In the genomic region with DNA sequence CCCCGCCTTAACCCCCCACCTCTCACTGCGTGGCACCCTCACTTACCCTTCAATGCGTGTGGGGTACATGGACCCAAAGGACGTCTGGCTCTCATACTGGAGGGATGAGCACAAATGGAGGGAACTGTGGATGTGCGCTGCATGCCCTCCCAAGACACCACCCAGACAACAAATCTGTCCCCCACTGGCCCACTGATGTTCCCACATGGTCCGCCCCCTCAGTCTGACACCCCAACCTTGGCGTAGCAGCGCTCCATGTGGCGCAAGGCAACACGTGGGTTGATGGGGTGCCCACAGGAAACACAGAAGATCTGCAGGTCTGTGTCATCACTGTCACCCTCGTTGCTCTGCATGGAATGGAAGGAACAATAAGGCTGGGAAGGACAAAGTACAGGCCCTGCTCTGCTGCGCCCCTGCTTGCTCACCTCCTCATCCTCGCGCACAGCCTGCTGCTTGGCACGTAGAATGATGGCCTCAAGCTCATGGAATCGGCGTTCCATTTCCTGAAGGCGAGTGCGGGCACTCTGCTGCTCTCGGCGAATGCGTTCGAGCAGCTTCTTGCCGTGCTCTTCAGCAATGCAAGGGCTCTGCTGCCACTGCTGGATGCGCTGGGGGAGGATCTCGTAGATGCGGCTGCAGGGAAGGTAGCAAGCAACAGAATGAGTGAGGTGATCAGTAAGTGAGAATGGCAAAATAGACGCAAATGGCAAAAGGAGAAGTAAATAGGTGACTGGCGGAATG, we compare ENCODE assay signal across 15 cellular contexts. TPM values are rescaled to one million over a fixed set of nuclear protein-coding genes. Genes with fewer than 3 reads are reported as not detected.
DNase-seq lines count a peak whose midpoint lies in the region; ATAC-seq and TF ChIP-seq lines count a peak whose summit lies in the region.
"Had no signal": no experiment of that assay in that cellular context is flagged by ENCODE, and none has a peak within 500 bp of the region (broad histone marks: within the 10 kb centered on the region; RNA-seq: fewer than 3 reads in every experiment).

No MANE protein-coding gene starts in this region.

- DNase-seq in activated naive CD4-positive, alpha-beta T cell treated with anti-CD3 and anti-CD28 coated beads for 36 hours: no peak
- DNase-seq in activated naive CD4-positive, alpha-beta T cell treated with Interleukin-2 at 50 U/mL for 16 hours: no peak
- DNase-seq in activated CD4-positive, alpha-beta memory T cell treated with anti-CD3 and anti-CD28 coated beads, Interleukin-2, amount 10 ng/mL, durations not matched to agents 7 days and 5 days: no peak
- DNase-seq in foreskin keratinocyte: no peak
- DNase-seq in stimulated activated effector memory CD8-positive, alpha-beta T cell treated with anti-CD3 and anti-CD28 coated beads, Interleukin-12 subunit alpha, Interleukin-12 subunit beta, amount 100 ng/mL, for 72 hours (ENCODE audit: low spot score in 2 of 2): peak in 1 of 2 donors; percentile 57
- no peak for DNase-seq in NCI-H2227 treated with DMSO at 0.1 percent for 48 hours (lab: John Stamatoyannopoulos, UW)
- no peak for DNase-seq in hypothalamus (lab: John Stamatoyannopoulos, UW)
- DNase-seq in hepatocyte (ENCODE audit: low spot score): no peak
- DNase-seq: activated CD4-positive, CD25-positive, alpha-beta regulatory T cell; cortex of kidney; hippocampal formation; IMR-90; NCI-H2107; Peyer's patch had no signal

- peak overlapping the region; percentile 43 for H3K27ac Mint-ChIP-seq in activated naive CD4-positive, alpha-beta T cell treated with anti-CD3 and anti-CD28 coated beads for 36 hours
- H3K27ac Mint-ChIP-seq in activated CD4-positive, alpha-beta memory T cell treated with anti-CD3 and anti-CD28 coated beads, Interleukin-2, amount 10 ng/mL, durations not matched to agents 7 days and 5 days: peak overlapping the region; percentile 69
- no peak overlapping the region for H3K27ac Mint-ChIP-seq in stimulated activated effector memory CD8-positive, alpha-beta T cell treated with anti-CD3 and anti-CD28 coated beads, Interleukin-12 subunit alpha, Interleukin-12 subunit beta, amount 100 ng/mL, for 72 hours
- H3K27ac Mint-ChIP-seq: stimulated activated naive CD8-positive, alpha-beta T cell treated with anti-CD3 and anti-CD28 coated beads, Interleukin-15, Interleukin-2, amounts not matched to agents 100 ng/mL and 50 ng/mL, for 24 hours had no signal

- no peaks in the 10 kb centered on the region for H3K27me3 Mint-ChIP-seq in activated naive CD4-positive, alpha-beta T cell treated with anti-CD3 and anti-CD28 coated beads for 36 hours (ENCODE audit: low read depth)
- H3K27me3 Mint-ChIP-seq in activated CD4-positive, alpha-beta memory T cell treated with anti-CD3 and anti-CD28 coated beads, Interleukin-2, amount 10 ng/mL, durations not matched to agents 7 days and 5 days: no peaks in the 10 kb centered on the region
- H3K27me3 Mint-ChIP-seq: stimulated activated naive CD8-positive, alpha-beta T cell treated with anti-CD3 and anti-CD28 coated beads, Interleukin-15, Interleukin-2, amounts not matched to agents 100 ng/mL and 50 ng/mL, for 24 hours had no signal

- peaks cover 6% of the 10 kb centered on the region for H4K20me1 ChIP-seq in hepatocyte (ENCODE audit: insufficient read depth, poor library complexity, severe bottlenecking)

- H3K4me1 ChIP-seq in foreskin keratinocyte: peaks cover 15% of the 10 kb centered on the region
- H3K4me1 ChIP-seq in hepatocyte (ENCODE audit: insufficient read depth): peaks cover 16% of the 10 kb centered on the region

- no peak for TF ChIP-seq CTCF in foreskin keratinocyte (conservative IDR thresholded peaks at IDR 0.05)
- TF ChIP-seq CTCF in hepatocyte (IDR thresholded peaks at IDR 0.05; ENCODE audit: poor library complexity): no peak

- no peak overlapping the region for H3K4me2 ChIP-seq in hepatocyte

- H3K4me3 ChIP-seq in hepatocyte: no peak overlapping the region
- H3K4me3 ChIP-seq: Peyer's patch had no signal

- intact Hi-C loops in activated naive CD4-positive, alpha-beta T cell treated with anti-CD3 and anti-CD28 coated beads for 36 hours (cut with micrococcal nuclease): loop anchor here (10.0 kb wide), 1 partner anchor 1349 kb away; no protein-coding TSS in a partner anchor

- no peaks in the 10 kb centered on the region for H3K36me3 ChIP-seq in hepatocyte (replicated peaks; ENCODE audit: insufficient read depth, low read depth)

- no peaks in the 10 kb centered on the region for H3K9me3 ChIP-seq in hepatocyte (ENCODE audit: low read depth)
- H3K9me3 ChIP-seq: Peyer's patch had no signal

- H3K9me3 Mint-ChIP-seq in activated naive CD4-positive, alpha-beta T cell treated with anti-CD3 and anti-CD28 coated beads for 36 hours: no peaks in the 10 kb centered on the region
- H3K9me3 Mint-ChIP-seq in activated CD4-positive, alpha-beta memory T cell treated with anti-CD3 and anti-CD28 coated beads, Interleukin-2, amount 10 ng/mL, durations not matched to agents 7 days and 5 days: no peaks in the 10 kb centered on the region
- H3K9me3 Mint-ChIP-seq in stimulated activated effector memory CD8-positive, alpha-beta T cell treated with anti-CD3 and anti-CD28 coated beads, Interleukin-12 subunit alpha, Interleukin-12 subunit beta, amount 100 ng/mL, for 72 hours: no peaks in the 10 kb centered on the region
- H3K9me3 Mint-ChIP-seq: stimulated activated naive CD8-positive, alpha-beta T cell treated with anti-CD3 and anti-CD28 coated beads, Interleukin-15, Interleukin-2, amounts not matched to agents 100 ng/mL and 50 ng/mL, for 24 hours had no signal

- no peak overlapping the region for H3K4me3 Mint-ChIP-seq in activated naive CD4-positive, alpha-beta T cell treated with anti-CD3 and anti-CD28 coated beads for 36 hours
- H3K4me3 Mint-ChIP-seq in activated CD4-positive, alpha-beta memory T cell treated with anti-CD3 and anti-CD28 coated beads, Interleukin-2, amount 10 ng/mL, durations not matched to agents 7 days and 5 days: peak overlapping the region; percentile 49
- H3K4me3 Mint-ChIP-seq in stimulated activated effector memory CD8-positive, alpha-beta T cell treated with anti-CD3 and anti-CD28 coated beads, Interleukin-12 subunit alpha, Interleukin-12 subunit beta, amount 100 ng/mL, for 72 hours: peak overlapping the region; percentile 97
- H3K4me3 Mint-ChIP-seq: stimulated activated naive CD8-positive, alpha-beta T cell treated with anti-CD3 and anti-CD28 coated beads, Interleukin-15, Interleukin-2, amounts not matched to agents 100 ng/mL and 50 ng/mL, for 24 hours had no signal

- no peak for ATAC-seq in foreskin keratinocyte
- no peak for ATAC-seq in stimulated activated effector memory CD8-positive, alpha-beta T cell treated with anti-CD3 and anti-CD28 coated beads, Interleukin-12 subunit alpha, Interleukin-12 subunit beta, amount 100 ng/mL, for 72 hours

- CTCF ChIA-PET in activated naive CD4-positive, alpha-beta T cell treated with anti-CD3 and anti-CD28 coated beads for 36 hours (lab: Charles Lee): interaction anchor here (0.6 kb wide), 1 partner anchor 146 kb away, joined by 3 read pairs; no protein-coding TSS in a partner anchor
- CTCF ChIA-PET in activated CD4-positive, alpha-beta memory T cell treated with anti-CD3 and anti-CD28 coated beads, Interleukin-2, amount 10 ng/mL, durations not matched to agents 7 days and 5 days (lab: Charles Lee): no interaction called here

- H3K27ac ChIP-seq in foreskin keratinocyte: peak overlapping the region; percentile 16
- no peak overlapping the region for H3K27ac ChIP-seq in hepatocyte
- H3K27ac ChIP-seq: Peyer's patch had no signal

- POLR2A ChIA-PET in activated CD4-positive, alpha-beta memory T cell treated with anti-CD3 and anti-CD28 coated beads, Interleukin-2, amount 10 ng/mL, durations not matched to agents 7 days and 5 days (lab: Charles Lee): interaction anchor here (0.9 to 1.6 kb wide), 4 partner anchors 14 to 91 kb away, joined by 3 read pairs; a partner anchor contains a TSS

- H3K79me2 ChIP-seq in hepatocyte: peaks cover 36% of the 10 kb centered on the region

- H3K4me1 Mint-ChIP-seq in activated naive CD4-positive, alpha-beta T cell treated with anti-CD3 and anti-CD28 coated beads for 36 hours (ENCODE audit: low read depth): peaks cover 43% of the 10 kb centered on the region
- H3K4me1 Mint-ChIP-seq in activated CD4-positive, alpha-beta memory T cell treated with anti-CD3 and anti-CD28 coated beads, Interleukin-2, amount 10 ng/mL, durations not matched to agents 7 days and 5 days: peaks cover 81% of the 10 kb centered on the region
- H3K4me1 Mint-ChIP-seq in stimulated activated effector memory CD8-positive, alpha-beta T cell treated with anti-CD3 and anti-CD28 coated beads, Interleukin-12 subunit alpha, Interleukin-12 subunit beta, amount 100 ng/mL, for 72 hours: peaks cover 88% of the 10 kb centered on the region

- H3K36me3 Mint-ChIP-seq in activated naive CD4-positive, alpha-beta T cell treated with anti-CD3 and anti-CD28 coated beads for 36 hours (ENCODE audit: low read depth): peaks cover 50% of the 10 kb centered on the region
- H3K36me3 Mint-ChIP-seq in activated CD4-positive, alpha-beta memory T cell treated with anti-CD3 and anti-CD28 coated beads, Interleukin-2, amount 10 ng/mL, durations not matched to agents 7 days and 5 days (ENCODE audit: low read depth): peaks cover 79% of the 10 kb centered on the region
- H3K36me3 Mint-ChIP-seq in stimulated activated effector memory CD8-positive, alpha-beta T cell treated with anti-CD3 and anti-CD28 coated beads, Interleukin-12 subunit alpha, Interleukin-12 subunit beta, amount 100 ng/mL, for 72 hours: peaks cover 90% of the 10 kb centered on the region

- H3K27me3 ChIP-seq in foreskin keratinocyte: no peaks in the 10 kb centered on the region
- H3K27me3 ChIP-seq in hepatocyte: no peaks in the 10 kb centered on the region
- H3K27me3 ChIP-seq: Peyer's patch had no signal

- no peak overlapping the region for H2AFZ ChIP-seq in hepatocyte

- 96% methylated on average over 29 of the region's 29 CpGs for WGBS in hepatocyte (ENCODE audit: low lambda C conversion rate, missing lambda C conversion rate)

- H3K9me2 ChIP-seq in hepatocyte (replicated peaks; ENCODE audit: insufficient read depth): no peaks in the 10 kb centered on the region

RNA-seq across cellular contexts. Expression of a gene that starts 2.3 kb away (rescaled TPM):
- 10 to 100 TPM; 66.4 to 69.0 TPM for total RNA-seq in activated naive CD4-positive, alpha-beta T cell treated with anti-CD3 and anti-CD28 coated beads for 36 hours
- 100 to 1,000 TPM; 103 to 106 TPM for total RNA-seq in activated CD4-positive, alpha-beta memory T cell treated with anti-CD3 and anti-CD28 coated beads, Interleukin-2, amount 10 ng/mL, durations not matched to agents 7 days and 5 days
- total RNA-seq in foreskin keratinocyte (78.5 and 86.2 TPM in 2 replicates), hepatocyte (38.8 and 53.1 TPM in 2 replicates)
- polyA plus RNA-seq in foreskin keratinocyte (44.9 and 46.4 TPM in 2 replicates), hepatocyte (53.0 and 54.2 TPM in 2 replicates)

RNA-seq across cellular contexts. Expression of a gene that starts 3.9 kb away (rescaled TPM):
- total RNA-seq in activated naive CD4-positive, alpha-beta T cell treated with anti-CD3 and anti-CD28 coated beads for 36 hours: 10 to 100 TPM; 71.5 to 75.3 TPM
- total RNA-seq in activated CD4-positive, alpha-beta memory T cell treated with anti-CD3 and anti-CD28 coated beads, Interleukin-2, amount 10 ng/mL, durations not matched to agents 7 days and 5 days: 100 to 1,000 TPM; 128 to 133 TPM
- total RNA-seq in foreskin keratinocyte (51.3 and 56.8 TPM in 2 replicates), hepatocyte (33.3 and 52.7 TPM in 2 replicates)
- polyA plus RNA-seq in foreskin keratinocyte (51.8 and 58.3 TPM in 2 replicates), hepatocyte (68.3 and 89.3 TPM in 2 replicates)

RNA-seq across cellular contexts. Expression of a gene that starts 17.3 kb away (rescaled TPM):
- under 1 TPM; 0.40 to 0.43 TPM for total RNA-seq in activated naive CD4-positive, alpha-beta T cell treated with anti-CD3 and anti-CD28 coated beads for 36 hours
- under 1 TPM; 0.50 to 0.83 TPM for total RNA-seq in activated CD4-positive, alpha-beta memory T cell treated with anti-CD3 and anti-CD28 coated beads, Interleukin-2, amount 10 ng/mL, durations not matched to agents 7 days and 5 days
- total RNA-seq in foreskin keratinocyte (0.34 and 0.46 TPM in 2 replicates), hepatocyte (0.24 and 0.50 TPM in 2 replicates)
- polyA plus RNA-seq in foreskin keratinocyte (0.40 and 0.41 TPM in 2 replicates), hepatocyte (0.24 and 0.86 TPM in 2 replicates)
